9 cellular contexts compared by ENCODE assay signal in genomic region chr1:241677171-241677570, GRCh38. TPM values are rescaled to one million over a fixed set of nuclear protein-coding genes. Genes with fewer than 3 reads are reported as not detected.
A peak's percentile ranks its signal among the peaks of the same experiment; 100 is the strongest.
DNase-seq lines count a peak whose midpoint lies in the region; ATAC-seq and TF ChIP-seq lines count a peak whose summit lies in the region.
"Had no signal": no experiment of that assay in that cellular context is flagged by ENCODE, and none has a peak within 500 bp of the region (broad histone marks: within the 10 kb centered on the region; RNA-seq: fewer than 3 reads in every experiment).

No MANE protein-coding gene starts in this region.

- no peaks in the 10 kb centered on the region for H3K9me3 ChIP-seq in PC-3 (ENCODE audit: low read length)
- H3K9me3 ChIP-seq: BLaER1 treated with 17β-estradiol and CSF1 and Interleukin-3, amounts not matched to agents 10 nM and 100 nM had no signal

- no peak overlapping the region for H2AFZ ChIP-seq in PC-3 (ENCODE audit: low read length)

- no peaks in the 10 kb centered on the region for H4K20me1 ChIP-seq in PC-3 (ENCODE audit: low read length)
- H4K20me1 ChIP-seq: BLaER1 treated with 17β-estradiol and CSF1 and Interleukin-3, amounts not matched to agents 10 nM and 100 nM had no signal

- H3K27ac Mint-ChIP-seq in activated CD4-positive, alpha-beta T cell treated with anti-CD3 and anti-CD28 coated beads, Interleukin-2, amount 10 ng/mL, durations not matched to agents 24 days and 14 days, result peak overlapping the region; percentile 14

- H3K27me3 ChIP-seq in PC-3 (ENCODE audit: low read length), result no peaks in the 10 kb centered on the region
- no peaks in the 10 kb centered on the region for H3K27me3 ChIP-seq in H7 (ENCODE audit: control insufficient read depth, insufficient read depth, low read length)
- H3K27me3 ChIP-seq: BLaER1 treated with 17β-estradiol and CSF1 and Interleukin-3, amounts not matched to agents 10 nM and 100 nM had no signal

- H3K9ac ChIP-seq in PC-3 (ENCODE audit: low read length), result no peak overlapping the region
- H3K9ac ChIP-seq: BLaER1 treated with 17β-estradiol and CSF1 and Interleukin-3, amounts not matched to agents 10 nM and 100 nM had no signal

- H3K4me1 ChIP-seq in PC-3 (ENCODE audit: insufficient read depth, low read length), result no peaks in the 10 kb centered on the region

- peaks cover 10% of the 10 kb centered on the region for H3K4me1 Mint-ChIP-seq in activated CD4-positive, alpha-beta T cell treated with anti-CD3 and anti-CD28 coated beads, Interleukin-2, amount 10 ng/mL, durations not matched to agents 24 days and 14 days

- no peaks in the 10 kb centered on the region for H3K79me2 ChIP-seq in PC-3 (ENCODE audit: low read length)

- H3K4me3 ChIP-seq in PC-3 (ENCODE audit: low read length), result no peak overlapping the region
- no peak overlapping the region for H3K4me3 ChIP-seq in H7 (ENCODE audit: insufficient read depth, low read depth, low read length)
- H3K4me3 ChIP-seq: BLaER1 treated with 17β-estradiol and CSF1 and Interleukin-3, amounts not matched to agents 10 nM and 100 nM had no signal

- POLR2A ChIA-PET in PC-3 (lab: Charles Lee; ENCODE audit: unreplicated experiment), result no interaction called here

- H3K27me3 Mint-ChIP-seq in activated CD4-positive, alpha-beta T cell treated with anti-CD3 and anti-CD28 coated beads, Interleukin-2, amount 10 ng/mL, durations not matched to agents 24 days and 14 days, result peaks cover 14% of the 10 kb centered on the region

- TF ChIP-seq CTCF in PC-3 (conservative IDR thresholded peaks at IDR 0.05; ENCODE audit: low read depth, low read length), result no peak

- in situ Hi-C loops in G401 (cut with HindIII; ENCODE audit: low sequenced_read_pairs), result no loop called here

- no peaks in the 10 kb centered on the region for H3K36me3 Mint-ChIP-seq in activated CD4-positive, alpha-beta T cell treated with anti-CD3 and anti-CD28 coated beads, Interleukin-2, amount 10 ng/mL, durations not matched to agents 24 days and 14 days (ENCODE audit: low read depth)

- peak; percentile 11 for DNase-seq in stimulated activated CD4-positive, alpha-beta T cell treated with anti-CD3 and anti-CD28 coated beads, Interleukin-1b, Interleukin-23, amount 100 ng/mL, for 48 hours
- no peak for DNase-seq in stimulated activated CD4-positive, alpha-beta T cell treated with anti-CD3 and anti-CD28 coated beads, Interleukin-12 subunit alpha, Interleukin-12 subunit beta, amount 100 ng/mL, for 4 hours
- peak; percentile 84 for DNase-seq in activated CD4-positive, alpha-beta T cell treated with anti-CD3 and anti-CD28 coated beads, Interleukin-2, amount 10 ng/mL, durations not matched to agents 24 days and 14 days
- DNase-seq in G401 (ENCODE audit: low spot score) (no peak), PC-3 (no peak), NCI-H1417 treated with DMSO at 0.1 percent for 48 hours (lab: John Stamatoyannopoulos, UW) (no peak), H7 (no peak)

- peak; percentile 87 for ATAC-seq in HG02943 (IDR thresholded peaks at IDR 0.05; ENCODE audit: low read depth, unreplicated experiment)
- ATAC-seq in PC-3, result no peak

- peaks cover 6% of the 10 kb centered on the region for H3K9me3 Mint-ChIP-seq in activated CD4-positive, alpha-beta T cell treated with anti-CD3 and anti-CD28 coated beads, Interleukin-2, amount 10 ng/mL, durations not matched to agents 24 days and 14 days

- H3K36me3 ChIP-seq in PC-3 (ENCODE audit: low read depth, low read length) (no peaks in the 10 kb centered on the region), H7 (replicated peaks; ENCODE audit: control insufficient read depth, insufficient read depth, low read length) (no peaks in the 10 kb centered on the region)
- H3K36me3 ChIP-seq: BLaER1 treated with 17β-estradiol and CSF1 and Interleukin-3, amounts not matched to agents 10 nM and 100 nM had no signal

- CTCF ChIA-PET in PC-3 (lab: Charles Lee), result no interaction called here

- no peak overlapping the region for H3K4me2 ChIP-seq in PC-3 (ENCODE audit: low read length)
- H3K4me2 ChIP-seq: BLaER1 treated with 17β-estradiol and CSF1 and Interleukin-3, amounts not matched to agents 10 nM and 100 nM had no signal

- H3F3A ChIP-seq in PC-3 (ENCODE audit: low read length, unreplicated experiment), result no peaks in the 10 kb centered on the region

- no peaks in the 10 kb centered on the region for H3K9me2 ChIP-seq in PC-3 (replicated peaks; ENCODE audit: low read length)

- H3K27ac ChIP-seq in PC-3 (ENCODE audit: low read length), result no peak overlapping the region
- H3K27ac ChIP-seq: BLaER1 treated with 17β-estradiol and CSF1 and Interleukin-3, amounts not matched to agents 10 nM and 100 nM had no signal

- peak overlapping the region; percentile 53 for H3K4me3 Mint-ChIP-seq in activated CD4-positive, alpha-beta T cell treated with anti-CD3 and anti-CD28 coated beads, Interleukin-2, amount 10 ng/mL, durations not matched to agents 24 days and 14 days

- no TSS peak for BruUV-seq in PC-3 (replicated peaks; lab: Mats Ljungman, UMichigan)

- intact Hi-C loops in activated CD4-positive, alpha-beta T cell treated with anti-CD3 and anti-CD28 coated beads, Interleukin-2, amount 10 ng/mL, durations not matched to agents 24 days and 14 days (cut with micrococcal nuclease), result loop anchor here (1.0 to 5.0 kb wide), 4 partner anchors 37 to 85 kb away; partner anchors contain the start of genes CHML and OPN3
- intact Hi-C loops in PC-3 (cut with micrococcal nuclease), result no loop called here

RNA-seq across cellular contexts. Expression of gene WDR64, which starts 25.1 kb away (rescaled TPM):
- total RNA-seq in activated CD4-positive, alpha-beta T cell treated with anti-CD3 and anti-CD28 coated beads, Interleukin-2, amount 10 ng/mL, durations not matched to agents 24 days and 14 days, result not detected in 2 replicates
- not detected in 2 replicates for total RNA-seq in G401 (2014; rRNA removed; shearing (Covaris generic))
- not detected in 2 replicates for total RNA-seq in PC-3 (2014; rRNA removed)
- not detected in 2 replicates for total RNA-seq in H7 (2014; rRNA removed; shearing (Covaris generic))

RNA-seq across cellular contexts. Expression of gene CHML, which starts 37.0 kb away (rescaled TPM):
- 19.5 and 21.4 TPM in 2 replicates for total RNA-seq in activated CD4-positive, alpha-beta T cell treated with anti-CD3 and anti-CD28 coated beads, Interleukin-2, amount 10 ng/mL, durations not matched to agents 24 days and 14 days
- 3.4 and 8.9 TPM in 2 replicates for total RNA-seq in G401 (2014; rRNA removed; shearing (Covaris generic))
- total RNA-seq in PC-3 (2014; rRNA removed), result 54.5 and 68.6 TPM in 2 replicates
- 30.4 and 47.0 TPM in 2 replicates for total RNA-seq in H7 (2014; rRNA removed; shearing (Covaris generic))

RNA-seq across cellular contexts. Expression of gene OPN3, which starts 37.0 kb away (rescaled TPM):
- total RNA-seq in activated CD4-positive, alpha-beta T cell treated with anti-CD3 and anti-CD28 coated beads, Interleukin-2, amount 10 ng/mL, durations not matched to agents 24 days and 14 days, result 11.2 and 11.6 TPM in 2 replicates
- total RNA-seq in G401 (2014; rRNA removed; shearing (Covaris generic)), result 13.4 and 14.4 TPM in 2 replicates
- 44.8 and 45.5 TPM in 2 replicates for total RNA-seq in PC-3 (2014; rRNA removed)
- 55.3 and 63.5 TPM in 2 replicates for total RNA-seq in H7 (2014; rRNA removed; shearing (Covaris generic))

Comparison
In these comparisons a context has a peak if more than half of its experiments do, and no peak if none do; other contexts are left out.
1. DNase-seq: peak in stimulated activated CD4-positive, alpha-beta T cell treated with anti-CD3 and anti-CD28 coated beads, Interleukin-1b, Interleukin-23, amount 100 ng/mL, for 48 hours (single experiment) and activated CD4-positive, alpha-beta T cell treated with anti-CD3 and anti-CD28 coated beads, Interleukin-2, amount 10 ng/mL, durations not matched to agents 24 days and 14 days (single experiment); none in stimulated activated CD4-positive, alpha-beta T cell treated with anti-CD3 and anti-CD28 coated beads, Interleukin-12 subunit alpha, Interleukin-12 subunit beta, amount 100 ng/mL, for 4 hours (single experiment), G401 (single experiment), PC-3 (single experiment), NCI-H1417 treated with DMSO at 0.1 percent for 48 hours (single experiment) and H7 (single experiment).